ENCODE assay signal across 14 cellular contexts in the genomic region with DNA sequence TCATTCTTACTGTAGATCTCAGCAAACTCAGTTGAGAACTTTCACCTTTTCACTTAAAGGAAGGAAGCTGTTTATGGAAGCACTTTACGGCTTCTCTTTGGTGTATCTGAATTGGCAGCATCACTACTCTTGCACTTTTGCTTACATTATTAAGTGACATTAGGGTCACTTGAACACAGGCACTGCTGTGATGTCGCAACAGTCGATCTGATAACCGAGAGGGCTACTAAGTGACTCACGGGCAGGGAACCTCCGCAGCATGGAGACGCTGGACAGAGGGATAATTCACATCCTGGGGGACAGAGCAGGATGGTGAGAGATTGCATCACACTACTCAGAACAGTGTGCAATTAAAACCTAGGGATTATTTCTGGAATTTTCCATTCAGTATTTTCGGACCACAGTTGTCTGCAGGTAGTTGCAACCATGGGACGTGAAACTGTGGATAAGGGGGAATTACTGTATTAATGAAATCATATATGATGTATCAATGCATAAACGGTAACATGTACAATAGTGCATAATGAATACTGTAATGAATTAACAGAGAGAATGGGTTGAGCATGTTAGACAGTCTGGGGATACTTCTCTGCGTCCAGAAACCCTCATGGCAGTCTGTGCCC. TPM values are rescaled to one million over a fixed set of nuclear protein-coding genes. Genes with fewer than 3 reads are reported as not detected.
DNase-seq lines count a peak whose midpoint lies in the region; ATAC-seq and TF ChIP-seq lines count a peak whose summit lies in the region.
"Had no signal": no experiment of that assay in that cellular context is flagged by ENCODE, and none has a peak within 500 bp of the region (broad histone marks: within the 10 kb centered on the region; RNA-seq: fewer than 3 reads in every experiment).

No MANE protein-coding gene starts in this region.

- POLR2A ChIA-PET in Panc1 (lab: Charles Lee), result no interaction called here

- H3K36me3 ChIP-seq in GM23248 (ENCODE audit: low read depth) (no peaks in the 10 kb centered on the region), Panc1 (ENCODE audit: control insufficient read depth, insufficient read depth, low read length) (no peaks in the 10 kb centered on the region), smooth muscle cell (ENCODE audit: low read depth) (no peaks in the 10 kb centered on the region), MG63 (no peaks in the 10 kb centered on the region)
- H3K36me3 ChIP-seq: esophagus squamous epithelium had no signal

- H3K4me3 ChIP-seq in GM23248, result no peak overlapping the region
- H3K4me3 ChIP-seq in Panc1 (ENCODE audit: low read depth in 2 of 2, low read length in 2 of 2), result no peak overlapping the region
- no peak overlapping the region for H3K4me3 ChIP-seq in fibroblast of pulmonary artery (replicated peaks; ENCODE audit: low read depth, low read length)
- no peak overlapping the region for H3K4me3 ChIP-seq in smooth muscle cell
- no peak overlapping the region for H3K4me3 ChIP-seq in MG63
- H3K4me3 ChIP-seq: esophagus squamous epithelium had no signal

- no peak overlapping the region for H3K27ac Mint-ChIP-seq in activated T-helper 2 cell treated with anti-CD3 and anti-CD28 coated beads, Interferon-gamma antibody, Interleukin-2, Interleukin-4, amounts not matched to agents 10 μg/mL and 5 μg/mL and 100 μg/mL, durations not matched to agents 14 hours and 24 hours and 36 hours
- H3K27ac Mint-ChIP-seq: activated CD4-positive, alpha-beta memory T cell treated with anti-CD3 and anti-CD28 coated beads for 36 hours; T-helper 17 cell had no signal

- peaks cover 12% of the 10 kb centered on the region for H3K27me3 Mint-ChIP-seq in activated T-helper 2 cell treated with anti-CD3 and anti-CD28 coated beads, Interferon-gamma antibody, Interleukin-2, Interleukin-4, amounts not matched to agents 10 μg/mL and 5 μg/mL and 100 μg/mL, durations not matched to agents 14 hours and 24 hours and 36 hours (ENCODE audit: low read depth)

- intact Hi-C loops in Panc1 (cut with micrococcal nuclease; ENCODE audit: unreplicated experiment), result no loop called here
- intact Hi-C loops in activated T-helper 2 cell treated with anti-CD3 and anti-CD28 coated beads, Interferon-gamma antibody, Interleukin-2, Interleukin-4, amounts not matched to agents 10 μg/mL and 5 μg/mL and 100 μg/mL, durations not matched to agents 14 hours and 24 hours and 36 hours (cut with micrococcal nuclease), result no loop called here

- no peak overlapping the region for H3K4me3 Mint-ChIP-seq in activated T-helper 2 cell treated with anti-CD3 and anti-CD28 coated beads, Interferon-gamma antibody, Interleukin-2, Interleukin-4, amounts not matched to agents 10 μg/mL and 5 μg/mL and 100 μg/mL, durations not matched to agents 14 hours and 24 hours and 36 hours (ENCODE audit: low read depth)
- H3K4me3 Mint-ChIP-seq: activated CD4-positive, alpha-beta memory T cell treated with anti-CD3 and anti-CD28 coated beads for 36 hours; T-helper 17 cell had no signal

- peaks cover 6% of the 10 kb centered on the region; the same call in 1 of the 2 replicates for H3F3A ChIP-seq in GM23248 (ENCODE audit: insufficient read depth)
- no peaks in the 10 kb centered on the region for H3F3A ChIP-seq in smooth muscle cell (ENCODE audit: low read depth)

- TF ChIP-seq CTCF in Panc1 (IDR thresholded peaks at IDR 0.05) (no peak), fibroblast of pulmonary artery (IDR thresholded peaks at IDR 0.05; ENCODE audit: low read length, missing control alignments) (no peak), smooth muscle cell (IDR thresholded peaks at IDR 0.05; ENCODE audit: borderline replicate concordance, insufficient read depth, poor library complexity, severe bottlenecking) (no peak)

- H3K4me2 ChIP-seq in GM23248 (ENCODE audit: unreplicated experiment) (no peak overlapping the region), smooth muscle cell (no peak overlapping the region)

- no peaks in the 10 kb centered on the region for H3K36me3 Mint-ChIP-seq in activated T-helper 2 cell treated with anti-CD3 and anti-CD28 coated beads, Interferon-gamma antibody, Interleukin-2, Interleukin-4, amounts not matched to agents 10 μg/mL and 5 μg/mL and 100 μg/mL, durations not matched to agents 14 hours and 24 hours and 36 hours (ENCODE audit: low read depth)
- H3K36me3 Mint-ChIP-seq: activated CD4-positive, alpha-beta memory T cell treated with anti-CD3 and anti-CD28 coated beads for 36 hours had no signal

- in situ Hi-C loops in GM23248 (cut with MboI), result loop anchor here (10.0 kb wide), 1 partner anchor 61 kb away; a partner anchor contains a TSS
- in situ Hi-C loops in Panc1 (cut with HindIII; ENCODE audit: low pct_unique_long_range_greater_than_20kb, low sequenced_read_pairs), result no loop called here

- ATAC-seq in Panc1, result peak; percentile 69
- ATAC-seq: right cardiac atrium, T-helper 17 cell had no signal

- peak; percentile 68 for DNase-seq in GM23248
- DNase-seq in Panc1 (ENCODE audit: low read depth, low spot score), result no peak
- DNase-seq in fibroblast of pulmonary artery (ENCODE audit: low read depth), result peak; percentile 75
- DNase-seq in smooth muscle cell (lab: John Stamatoyannopoulos, UW; ENCODE audit: unreplicated experiment), result peak; percentile 6
- no peak for DNase-seq in MG63
- DNase-seq in activated T-helper 2 cell treated with anti-CD3 and anti-CD28 coated beads, Interferon-gamma antibody, Interleukin-2, Interleukin-4, amounts not matched to agents 10 μg/mL and 5 μg/mL and 100 μg/mL, durations not matched to agents 14 hours and 24 hours and 36 hours (ENCODE audit: low spot score), result no peak
- no peak for DNase-seq in middle frontal gyrus (ENCODE audit: extremely low spot score, low spot score)
- DNase-seq: activated CD4-positive, alpha-beta memory T cell treated with anti-CD3 and anti-CD28 coated beads for 36 hours; activated effector memory CD4-positive, alpha-beta T cell treated with anti-CD3 and anti-CD28 coated beads, Interleukin-2, amount 50 U/mL, for 16 hours; cerebellar nuclear complex; esophagus squamous epithelium; KBM-7; right cardiac atrium; T-helper 17 cell had no signal

- no peaks in the 10 kb centered on the region for H3K9me2 ChIP-seq in GM23248 (ENCODE audit: insufficient read depth)

- H3K27ac ChIP-seq in GM23248 (no peak overlapping the region), Panc1 (ENCODE audit: low read length) (no peak overlapping the region), smooth muscle cell (ENCODE audit: low read depth) (no peak overlapping the region)
- H3K27ac ChIP-seq: esophagus squamous epithelium had no signal

- H2AFZ ChIP-seq in GM23248, result no peak overlapping the region
- H2AFZ ChIP-seq in smooth muscle cell (ENCODE audit: low read depth), result no peak overlapping the region

- H3K27me3 ChIP-seq in GM23248 (replicated peaks; ENCODE audit: insufficient read depth) (no peaks in the 10 kb centered on the region; the same call in 1 of the 2 replicates), Panc1 (ENCODE audit: control insufficient read depth, insufficient read depth, low read length) (no peaks in the 10 kb centered on the region), smooth muscle cell (ENCODE audit: low read depth) (no peaks in the 10 kb centered on the region), MG63 (0 out of 2 replicates have a peak, but pooled peaks cover 2% of the 10 kb centered on the region)

- no TSS peak for BruUV-seq in Panc1 (replicated peaks; lab: Mats Ljungman, UMichigan)

- H4K20me1 ChIP-seq in GM23248 (ENCODE audit: insufficient read depth) (no peaks in the 10 kb centered on the region), smooth muscle cell (ENCODE audit: low read depth) (no peaks in the 10 kb centered on the region)

- H3K9ac ChIP-seq in GM23248 (no peak overlapping the region), smooth muscle cell (ENCODE audit: low read depth) (no peak overlapping the region)

- H3K4me1 Mint-ChIP-seq in activated T-helper 2 cell treated with anti-CD3 and anti-CD28 coated beads, Interferon-gamma antibody, Interleukin-2, Interleukin-4, amounts not matched to agents 10 μg/mL and 5 μg/mL and 100 μg/mL, durations not matched to agents 14 hours and 24 hours and 36 hours (ENCODE audit: low read depth), result no peaks in the 10 kb centered on the region
- H3K4me1 Mint-ChIP-seq: T-helper 17 cell had no signal

- H3K9me3 ChIP-seq in GM23248 (ENCODE audit: low read depth) (no peaks in the 10 kb centered on the region), Panc1 (ENCODE audit: control insufficient read depth, insufficient read depth, low read depth, low read length) (no peaks in the 10 kb centered on the region), smooth muscle cell (replicated peaks; ENCODE audit: low read depth) (no peaks in the 10 kb centered on the region), MG63 (no peaks in the 10 kb centered on the region)
- H3K9me3 ChIP-seq: esophagus squamous epithelium had no signal

- H3K4me1 ChIP-seq in GM23248 (ENCODE audit: insufficient read depth), result peaks cover 8% of the 10 kb centered on the region
- no peaks in the 10 kb centered on the region for H3K4me1 ChIP-seq in Panc1 (ENCODE audit: control insufficient read depth, insufficient read depth, low read length)
- H3K4me1 ChIP-seq in smooth muscle cell (ENCODE audit: low read depth), result no peaks in the 10 kb centered on the region
- H3K4me1 ChIP-seq: esophagus squamous epithelium had no signal

- H3K79me2 ChIP-seq in GM23248 (ENCODE audit: insufficient read depth) (no peaks in the 10 kb centered on the region), smooth muscle cell (ENCODE audit: low read depth) (no peaks in the 10 kb centered on the region)

- WGBS in GM23248 (ENCODE audit: low coverage in 1 of 2, low lambda C conversion rate in 2 of 2, missing lambda C conversion rate in 2 of 2), 2 experiments, result 47 to 53% methylated on average over 11 of the region's 11 CpGs
- 24% methylated on average over 11 of the region's 11 CpGs for WGBS in smooth muscle cell (ENCODE audit: low lambda C conversion rate)

- CTCF ChIA-PET in Panc1 (lab: Charles Lee), result no interaction called here

- no peaks in the 10 kb centered on the region for H3K9me3 Mint-ChIP-seq in activated T-helper 2 cell treated with anti-CD3 and anti-CD28 coated beads, Interferon-gamma antibody, Interleukin-2, Interleukin-4, amounts not matched to agents 10 μg/mL and 5 μg/mL and 100 μg/mL, durations not matched to agents 14 hours and 24 hours and 36 hours
- H3K9me3 Mint-ChIP-seq: activated CD4-positive, alpha-beta memory T cell treated with anti-CD3 and anti-CD28 coated beads for 36 hours had no signal

RNA-seq across cellular contexts. Expression of a gene that starts 56.6 kb away (rescaled TPM):
- not detected in 2 replicates for total RNA-seq in GM23248 (2014; rRNA removed; shearing (Covaris generic))
- polyA plus RNA-seq in GM23248 (2016; fragmentation: Nextera tagmentation; extraction: Ambion mirVana), result not detected in 2 replicates
- 0.13 TPM for total RNA-seq in Panc1 (2021; ENCODE audit: unreplicated experiment)
- polyA plus RNA-seq in Panc1 (2012; ENCODE audit: insufficient read length), result 0.13 TPM
- 0.49 TPM in 1 of 2 replicates, not detected in the other for total RNA-seq in smooth muscle cell
- polyA plus RNA-seq in smooth muscle cell, result not detected in 2 replicates
- not detected in 2 replicates for total RNA-seq in MG63 (2014; rRNA removed; shearing (Covaris generic); ENCODE audit: low replicate concordance)
- not detected in 2 replicates for total RNA-seq in activated T-helper 2 cell treated with anti-CD3 and anti-CD28 coated beads, Interferon-gamma antibody, Interleukin-2, Interleukin-4, amounts not matched to agents 10 μg/mL and 5 μg/mL and 100 μg/mL, durations not matched to agents 14 hours and 24 hours and 36 hours
- total RNA-seq: activated CD4-positive, alpha-beta memory T cell treated with anti-CD3 and anti-CD28 coated beads for 36 hours had no signal

RNA-seq across cellular contexts. Expression of a gene that starts 59.9 kb away (rescaled TPM):
- 0.76 and 1.3 TPM in 2 replicates for total RNA-seq in GM23248 (2014; rRNA removed; shearing (Covaris generic))
- polyA plus RNA-seq in GM23248 (2016; fragmentation: Nextera tagmentation; extraction: Ambion mirVana) (1.6 and 2.3 TPM in 2 replicates), smooth muscle cell (5.8 and 11.1 TPM in 2 replicates)
- total RNA-seq in Panc1 (2021; ENCODE audit: unreplicated experiment) (19.9 TPM), smooth muscle cell (4.3 and 9.1 TPM in 2 replicates)
- 16.0 TPM for polyA plus RNA-seq in Panc1 (2012; ENCODE audit: insufficient read length)
- 0.07 and 0.20 TPM in 2 replicates for total RNA-seq in MG63 (2014; rRNA removed; shearing (Covaris generic); ENCODE audit: low replicate concordance)
- total RNA-seq in activated T-helper 2 cell treated with anti-CD3 and anti-CD28 coated beads, Interferon-gamma antibody, Interleukin-2, Interleukin-4, amounts not matched to agents 10 μg/mL and 5 μg/mL and 100 μg/mL, durations not matched to agents 14 hours and 24 hours and 36 hours, result 96.0 and 99.6 TPM in 2 replicates

Comparison
In these comparisons a context has a peak if more than half of its experiments do, and no peak if none do; other contexts are left out.
1. DNase-seq: peak in GM23248 (single experiment), fibroblast of pulmonary artery (single experiment) and smooth muscle cell (single experiment); none in Panc1 (single experiment), MG63 (single experiment), activated T-helper 2 cell treated with anti-CD3 and anti-CD28 coated beads, Interferon-gamma antibody, Interleukin-2, Interleukin-4, amounts not matched to agents 10 μg/mL and 5 μg/mL and 100 μg/mL, durations not matched to agents 14 hours and 24 hours and 36 hours (single experiment) and middle frontal gyrus (single experiment).